ENCODE assay signal across 1 cellular context in the genomic region with DNA sequence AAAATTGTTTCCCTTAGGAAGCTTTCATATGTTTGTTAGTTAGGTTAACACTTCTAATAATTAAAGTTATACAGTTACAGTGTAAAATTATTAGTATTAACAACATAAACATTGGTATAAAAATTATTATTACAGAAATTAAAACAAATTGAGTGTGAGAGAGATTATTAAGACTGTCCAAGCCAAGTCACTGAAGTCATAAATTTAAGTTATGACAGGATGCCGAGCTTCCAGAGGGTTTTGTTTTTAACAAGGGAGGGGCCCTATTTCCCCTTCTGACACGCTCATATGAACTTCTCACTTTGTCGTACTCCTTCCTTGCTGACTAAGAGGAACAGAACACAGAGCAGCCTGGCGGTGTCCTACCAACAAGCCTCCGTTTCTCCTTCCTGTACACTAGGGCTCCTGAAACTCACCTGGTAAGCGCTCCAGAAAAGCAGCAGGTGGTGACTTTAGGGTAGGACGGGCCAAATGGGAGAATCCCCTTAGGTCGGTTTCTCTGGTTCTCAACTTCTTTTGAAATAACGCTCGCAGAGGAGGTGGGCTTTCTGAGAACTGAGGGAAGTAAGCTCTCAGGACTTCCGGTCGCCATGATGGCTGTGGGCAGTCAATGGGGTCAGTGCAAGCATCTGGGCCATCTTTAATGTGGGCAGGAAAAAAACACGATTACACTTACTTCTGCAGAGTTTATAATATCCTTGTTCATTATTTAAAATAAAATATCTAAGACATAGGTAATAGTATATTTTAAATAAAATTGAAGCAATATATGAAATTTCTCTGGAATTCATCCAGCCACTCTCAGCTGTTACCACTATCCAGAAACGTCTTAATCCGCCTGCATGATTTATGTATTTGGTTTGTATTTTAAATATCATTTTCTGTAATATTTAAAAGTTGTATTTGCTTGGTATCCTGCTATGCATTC.
TF ChIP-seq lines count a peak whose summit lies in the region.

A gene with protein sequence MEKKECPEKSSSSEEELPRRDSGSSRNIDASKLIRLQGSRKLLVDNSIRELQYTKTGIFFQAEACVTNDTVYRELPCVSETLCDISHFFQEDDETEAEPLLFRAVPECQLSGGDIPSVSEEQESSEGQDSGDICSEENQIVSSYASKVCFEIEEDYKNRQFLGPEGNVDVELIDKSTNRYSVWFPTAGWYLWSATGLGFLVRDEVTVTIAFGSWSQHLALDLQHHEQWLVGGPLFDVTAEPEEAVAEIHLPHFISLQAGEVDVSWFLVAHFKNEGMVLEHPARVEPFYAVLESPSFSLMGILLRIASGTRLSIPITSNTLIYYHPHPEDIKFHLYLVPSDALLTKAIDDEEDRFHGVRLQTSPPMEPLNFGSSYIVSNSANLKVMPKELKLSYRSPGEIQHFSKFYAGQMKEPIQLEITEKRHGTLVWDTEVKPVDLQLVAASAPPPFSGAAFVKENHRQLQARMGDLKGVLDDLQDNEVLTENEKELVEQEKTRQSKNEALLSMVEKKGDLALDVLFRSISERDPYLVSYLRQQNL (minus strand): TSS at position 537 of the 928 bp plus-strand sequence. CDS start 14,892 bp downstream, outside the sequence.

TF ChIP-seq in IMR-90, 13 proteins besides CTCF, POLR2A, EP300 and RAD21 (continued from another document):
- TF ChIP-seq SMC3 (IDR thresholded peaks at IDR 0.05; ENCODE audit: low read depth, low read length): no peak
- no peak for TF ChIP-seq MXI1 (IDR thresholded peaks at IDR 0.05; ENCODE audit: borderline replicate concordance, low read depth, low read length)
- peak; percentile 69 for TF ChIP-seq MAFK (IDR thresholded peaks at IDR 0.05; ENCODE audit: low read depth, low read length)
- TF ChIP-seq CEBPB (IDR thresholded peaks at IDR 0.05; ENCODE audit: low read depth, low read length): no peak
